In genomic region chr7:27197137-27198042, GRCh38 we compare ENCODE assay signal across 1 cellular context.
TF ChIP-seq lines count a peak whose summit lies in the region.

No MANE protein-coding gene starts in this region.

TF ChIP-seq in H1, 55 proteins besides CTCF, POLR2A, EP300 and RAD21:
- peak; percentile 6; the same call in 1 of the 2 replicates for TF ChIP-seq SP1 (IDR thresholded peaks at IDR 0.05; ENCODE audit: low read depth, low read length)
- no peak for TF ChIP-seq ZNF274 (IDR thresholded peaks at IDR 0.05; ENCODE audit: borderline replicate concordance, extremely low read depth, low read length)
- no peak for TF ChIP-seq SAP30 (IDR thresholded peaks at IDR 0.05; ENCODE audit: insufficient read depth, insufficient replicate concordance, low read length)
- TF ChIP-seq KDM1A (IDR thresholded peaks at IDR 0.05; ENCODE audit: borderline replicate concordance, low read length), result no peak
- TF ChIP-seq JUN (IDR thresholded peaks at IDR 0.05; ENCODE audit: low read depth, low read length), result no peak
- peak; percentile 79; the same call in 1 of the 2 replicates for TF ChIP-seq CBX8 (IDR thresholded peaks at IDR 0.05; ENCODE audit: borderline replicate concordance, low read depth, low read length)
